In the genomic region with DNA sequence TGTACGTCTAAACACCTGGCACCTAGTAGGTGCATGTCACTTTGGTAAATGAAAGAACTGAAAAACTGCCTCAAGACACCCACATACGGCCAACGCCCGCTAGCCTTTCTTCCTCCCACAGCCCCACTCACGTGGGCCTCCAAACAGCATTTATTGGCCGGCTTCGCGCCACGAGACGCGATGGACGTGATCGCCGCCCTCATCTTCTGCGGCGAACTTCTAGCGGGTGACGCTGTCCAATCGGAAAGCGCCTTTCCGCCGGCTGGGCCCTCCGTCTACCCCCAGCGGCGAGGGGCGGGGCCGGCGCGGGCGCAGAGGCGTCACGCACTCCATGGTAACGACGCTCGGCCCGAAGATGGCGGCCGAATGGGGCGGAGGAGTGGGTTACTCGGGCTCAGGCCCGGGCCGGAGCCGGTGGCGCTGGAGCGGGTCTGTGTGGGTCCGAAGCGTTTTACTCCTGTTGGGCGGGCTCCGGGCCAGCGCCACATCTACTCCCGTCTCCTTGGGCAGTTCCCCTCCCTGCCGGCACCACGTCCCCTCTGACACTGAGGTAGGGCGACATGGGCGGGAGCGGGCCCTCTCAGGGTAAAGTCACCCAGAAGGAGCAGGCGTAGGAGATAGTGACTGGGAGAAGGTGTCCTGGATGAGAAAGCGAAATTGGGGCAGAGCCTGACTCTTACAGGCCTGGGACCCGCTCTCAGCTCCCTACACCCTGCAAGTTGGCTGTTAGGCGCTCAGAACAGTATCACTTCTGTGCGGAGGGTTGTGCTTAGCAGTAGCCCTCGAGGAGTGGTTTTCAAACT, we compare ENCODE assay signal across 8 cellular contexts. TPM values are rescaled to one million over a fixed set of nuclear protein-coding genes. Genes with fewer than 3 reads are reported as not detected.
DNase-seq lines count a peak whose midpoint lies in the region; ATAC-seq and TF ChIP-seq lines count a peak whose summit lies in the region.

Gene LMLN (plus strand): TSS at position 327 of the 803 bp plus-strand sequence. CDS start 29 bp downstream, at position 356.

- peak within 1 kb of the TSS; percentile 86 to 96 (median 92) for H3K4me2 ChIP-seq in BLaER1 treated with 17β-estradiol and CSF1 and Interleukin-3, amounts not matched to agents 10 nM and 100 nM

- H3K27ac Mint-ChIP-seq in activated CD4-positive, alpha-beta T cell treated with anti-CD3 and anti-CD28 coated beads, Interleukin-2, amount 10 ng/mL, durations not matched to agents 24 days and 14 days, result peak within 1 kb of the TSS; percentile 96

- peaks cover 42% of the 10 kb centered on the region for H3K4me1 Mint-ChIP-seq in activated CD4-positive, alpha-beta T cell treated with anti-CD3 and anti-CD28 coated beads, Interleukin-2, amount 10 ng/mL, durations not matched to agents 24 days and 14 days

- ATAC-seq in GM19328 (IDR thresholded peaks at IDR 0.05; ENCODE audit: unreplicated experiment) (peak; percentile 99), HG03469 (IDR thresholded peaks at IDR 0.05; ENCODE audit: unreplicated experiment) (peak; percentile 93)

- H3K4me1 ChIP-seq in BLaER1 treated with 17β-estradiol and CSF1 and Interleukin-3, amounts not matched to agents 10 nM and 100 nM, result peaks cover 22 to 63% (median 50%) of the 10 kb centered on the region in 10 experiments

- no peak for TF ChIP-seq CTCF in coronary artery (IDR thresholded peaks at IDR 0.05)

- H3K9me3 Mint-ChIP-seq in activated CD4-positive, alpha-beta T cell treated with anti-CD3 and anti-CD28 coated beads, Interleukin-2, amount 10 ng/mL, durations not matched to agents 24 days and 14 days, result no peaks in the 10 kb centered on the region

- peak within 1 kb of the TSS; percentile 96 for H3K4me3 Mint-ChIP-seq in activated CD4-positive, alpha-beta T cell treated with anti-CD3 and anti-CD28 coated beads, Interleukin-2, amount 10 ng/mL, durations not matched to agents 24 days and 14 days

- H3K27me3 ChIP-seq in BLaER1 treated with 17β-estradiol and CSF1 and Interleukin-3, amounts not matched to agents 10 nM and 100 nM, result no peaks in the 10 kb centered on the region

- H3K9me3 ChIP-seq in BLaER1 treated with 17β-estradiol and CSF1 and Interleukin-3, amounts not matched to agents 10 nM and 100 nM (replicated peaks in 1 of 11), result peaks cover 0 to 4% (median 0%) of the 10 kb centered on the region in 11 experiments; a peak in 1 of 22 replicates

- H3K27me3 Mint-ChIP-seq in activated CD4-positive, alpha-beta T cell treated with anti-CD3 and anti-CD28 coated beads, Interleukin-2, amount 10 ng/mL, durations not matched to agents 24 days and 14 days, result peaks cover 5% of the 10 kb centered on the region

- intact Hi-C loops in activated CD4-positive, alpha-beta T cell treated with anti-CD3 and anti-CD28 coated beads, Interleukin-2, amount 10 ng/mL, durations not matched to agents 24 days and 14 days (cut with micrococcal nuclease), result loop anchor here (1.0 to 10.0 kb wide), 6 partner anchors 10 to 225 kb away; partner anchors contain the start of genes RPL35A and RUBCN

- H3K27ac ChIP-seq in BLaER1 treated with 17β-estradiol and CSF1 and Interleukin-3, amounts not matched to agents 10 nM and 100 nM, result peak within 1 kb of the TSS; percentile 28 to 71 (median 60)
- H3K27ac ChIP-seq in coronary artery, result peak within 1 kb of the TSS; percentile 29 to 81

- H3K36me3 ChIP-seq in BLaER1 treated with 17β-estradiol and CSF1 and Interleukin-3, amounts not matched to agents 10 nM and 100 nM, result peaks cover 19 to 27% (median 24%) of the 10 kb centered on the region in 11 experiments

- H3K36me3 Mint-ChIP-seq in activated CD4-positive, alpha-beta T cell treated with anti-CD3 and anti-CD28 coated beads, Interleukin-2, amount 10 ng/mL, durations not matched to agents 24 days and 14 days (ENCODE audit: low read depth), result peaks cover 30% of the 10 kb centered on the region

- H4K20me1 ChIP-seq in BLaER1 treated with 17β-estradiol and CSF1 and Interleukin-3, amounts not matched to agents 10 nM and 100 nM, result peaks cover 15 to 29% (median 23%) of the 10 kb centered on the region in 11 experiments; a peak in 21 of 22 replicates

- DNase-seq in NCI-H526 (lab: John Stamatoyannopoulos, UW) (peak; percentile 94 to 98), coronary artery (ENCODE audit: low spot score) (peak; percentile 97), left kidney (ENCODE audit: low read depth, low spot score) (peak; percentile 97)
- peak; percentile 99 for DNase-seq in activated CD4-positive, alpha-beta T cell treated with anti-CD3 and anti-CD28 coated beads, Interleukin-2, amount 10 ng/mL, durations not matched to agents 24 days and 14 days
- DNase-seq in stimulated activated CD4-positive, alpha-beta T cell treated with anti-CD3 and anti-CD28 coated beads, Interleukin-1b, Interleukin-23, amount 100 ng/mL, for 48 hours, result peak; percentile 96

- peak within 1 kb of the TSS; percentile 65 to 83 (median 78) for H3K9ac ChIP-seq in BLaER1 treated with 17β-estradiol and CSF1 and Interleukin-3, amounts not matched to agents 10 nM and 100 nM

- peak within 1 kb of the TSS; percentile 66 to 92 (median 77) for H3K4me3 ChIP-seq in BLaER1 treated with 17β-estradiol and CSF1 and Interleukin-3, amounts not matched to agents 10 nM and 100 nM
- H3K4me3 ChIP-seq in coronary artery, result peak within 1 kb of the TSS; percentile 81

RNA-seq across cellular contexts. Expression of gene LMLN, which starts in this region (rescaled TPM):
- 5.5 and 5.9 TPM in 2 replicates for total RNA-seq in activated CD4-positive, alpha-beta T cell treated with anti-CD3 and anti-CD28 coated beads, Interleukin-2, amount 10 ng/mL, durations not matched to agents 24 days and 14 days

Comparison
In these comparisons a context has a peak if more than half of its experiments do, and no peak if none do; other contexts are left out.
1. Peak in every context shown above with its lines: DNase-seq, ATAC-seq, H3K4me3 ChIP-seq and H3K27ac ChIP-seq.